In the genomic region with DNA sequence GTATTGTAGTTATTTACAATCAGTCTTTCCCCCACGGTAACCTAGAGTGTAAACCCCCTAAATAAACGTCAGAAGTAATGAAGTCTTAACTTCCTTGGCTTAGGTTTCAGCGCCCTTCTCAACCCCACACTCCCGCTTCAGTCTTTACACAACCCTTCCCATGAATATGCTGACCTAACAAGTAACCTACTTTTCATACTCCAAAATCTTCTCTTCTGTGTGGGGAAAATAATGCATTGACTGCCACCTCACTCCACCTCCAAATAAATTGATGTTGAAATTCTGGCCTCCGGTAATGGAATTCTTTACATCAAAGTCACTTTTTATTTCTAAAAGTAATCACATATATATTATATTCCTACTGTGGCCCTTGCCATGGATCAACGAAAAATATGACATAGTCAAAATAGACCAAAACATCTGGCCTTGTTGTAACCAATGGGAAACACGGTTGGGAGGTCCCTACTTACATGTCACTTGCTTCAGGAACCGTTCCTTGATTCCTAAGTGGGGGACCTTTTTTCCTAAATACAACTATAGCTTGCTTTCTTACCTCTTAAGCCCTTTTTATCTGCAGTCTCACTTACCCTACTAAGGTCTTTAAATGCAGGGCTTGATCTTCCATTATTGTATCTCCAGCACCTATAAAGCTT, we compare ENCODE assay signal across 8 cellular contexts. TPM values are rescaled to one million over a fixed set of nuclear protein-coding genes. Genes with fewer than 3 reads are reported as not detected.
DNase-seq lines count a peak whose midpoint lies in the region; TF ChIP-seq lines count a peak whose summit lies in the region.

No MANE protein-coding gene starts in this region.

- peaks cover 15% of the 10 kb centered on the region for H3K36me3 Mint-ChIP-seq in activated T-helper 2 cell treated with anti-CD3 and anti-CD28 coated beads, Interferon-gamma antibody, Interleukin-2, Interleukin-4, amounts not matched to agents 10 μg/mL and 5 μg/mL and 100 μg/mL, durations not matched to agents 14 hours and 24 hours and 36 hours (ENCODE audit: low read depth)

- DNase-seq in AG09309 (ENCODE audit: low read depth): no peak
- no peak for DNase-seq in HFF-Myc (ENCODE audit: extremely low read depth, low read depth)
- no peak for DNase-seq in activated T-helper 2 cell treated with anti-CD3 and anti-CD28 coated beads, Interferon-gamma antibody, Interleukin-2, Interleukin-4, amounts not matched to agents 10 μg/mL and 5 μg/mL and 100 μg/mL, durations not matched to agents 14 hours and 24 hours and 36 hours (ENCODE audit: low spot score)
- DNase-seq in left kidney (ENCODE audit: low read depth, low spot score): peak; percentile 25
- no peak for DNase-seq in stimulated activated CD4-positive, alpha-beta T cell treated with anti-CD3 and anti-CD28 coated beads, Interleukin-2, amount 100 ng/mL, for 24 hours
- no peak for DNase-seq in ecto neural progenitor cell (ENCODE audit: low spot score)
- DNase-seq in AG08395 (ENCODE audit: low spot score): no peak
- DNase-seq in GM19238 (ENCODE audit: insufficient read length, low spot score): no peak

- peak overlapping the region; percentile 96 for H3K27ac Mint-ChIP-seq in activated T-helper 2 cell treated with anti-CD3 and anti-CD28 coated beads, Interferon-gamma antibody, Interleukin-2, Interleukin-4, amounts not matched to agents 10 μg/mL and 5 μg/mL and 100 μg/mL, durations not matched to agents 14 hours and 24 hours and 36 hours

- peaks cover 51% of the 10 kb centered on the region for H3K4me1 Mint-ChIP-seq in activated T-helper 2 cell treated with anti-CD3 and anti-CD28 coated beads, Interferon-gamma antibody, Interleukin-2, Interleukin-4, amounts not matched to agents 10 μg/mL and 5 μg/mL and 100 μg/mL, durations not matched to agents 14 hours and 24 hours and 36 hours (ENCODE audit: low read depth)

- H3K4me3 Mint-ChIP-seq in activated T-helper 2 cell treated with anti-CD3 and anti-CD28 coated beads, Interferon-gamma antibody, Interleukin-2, Interleukin-4, amounts not matched to agents 10 μg/mL and 5 μg/mL and 100 μg/mL, durations not matched to agents 14 hours and 24 hours and 36 hours (ENCODE audit: low read depth): peak overlapping the region; percentile 91

- TF ChIP-seq CTCF in AG09309 (IDR thresholded peaks at IDR 0.05; ENCODE audit: control insufficient read depth, insufficient read depth, low read depth, low read length, missing control alignments) (no peak), HFF-Myc (IDR thresholded peaks at IDR 0.05; ENCODE audit: low read depth, low read length, missing control alignments) (no peak)

- H3K4me3 ChIP-seq in AG09309 (ENCODE audit: control insufficient read depth, low read depth, low read length) (peak overlapping the region; percentile 95), HFF-Myc (replicated peaks; ENCODE audit: low read depth, low read length) (peak overlapping the region; percentile 79)

- H3K9me3 Mint-ChIP-seq in activated T-helper 2 cell treated with anti-CD3 and anti-CD28 coated beads, Interferon-gamma antibody, Interleukin-2, Interleukin-4, amounts not matched to agents 10 μg/mL and 5 μg/mL and 100 μg/mL, durations not matched to agents 14 hours and 24 hours and 36 hours: no peaks in the 10 kb centered on the region

- H3K27me3 Mint-ChIP-seq in activated T-helper 2 cell treated with anti-CD3 and anti-CD28 coated beads, Interferon-gamma antibody, Interleukin-2, Interleukin-4, amounts not matched to agents 10 μg/mL and 5 μg/mL and 100 μg/mL, durations not matched to agents 14 hours and 24 hours and 36 hours (ENCODE audit: low read depth): no peaks in the 10 kb centered on the region

- intact Hi-C loops in activated T-helper 2 cell treated with anti-CD3 and anti-CD28 coated beads, Interferon-gamma antibody, Interleukin-2, Interleukin-4, amounts not matched to agents 10 μg/mL and 5 μg/mL and 100 μg/mL, durations not matched to agents 14 hours and 24 hours and 36 hours (cut with micrococcal nuclease): loop anchor here (5.0 to 10.0 kb wide), 4 partner anchors 37 to 1590 kb away; no protein-coding TSS in a partner anchor

RNA-seq across cellular contexts. Expression of gene GEN1, which starts 1.0 kb away (rescaled TPM):
- 26.6 and 29.2 TPM in 2 replicates for total RNA-seq in activated T-helper 2 cell treated with anti-CD3 and anti-CD28 coated beads, Interferon-gamma antibody, Interleukin-2, Interleukin-4, amounts not matched to agents 10 μg/mL and 5 μg/mL and 100 μg/mL, durations not matched to agents 14 hours and 24 hours and 36 hours

RNA-seq across cellular contexts. Expression of gene SMC6, which starts 1.3 kb away (rescaled TPM):
- 30.1 and 30.3 TPM in 2 replicates for total RNA-seq in activated T-helper 2 cell treated with anti-CD3 and anti-CD28 coated beads, Interferon-gamma antibody, Interleukin-2, Interleukin-4, amounts not matched to agents 10 μg/mL and 5 μg/mL and 100 μg/mL, durations not matched to agents 14 hours and 24 hours and 36 hours
